Comparison of ENCODE assay signal across 8 cellular contexts in the genomic region with DNA sequence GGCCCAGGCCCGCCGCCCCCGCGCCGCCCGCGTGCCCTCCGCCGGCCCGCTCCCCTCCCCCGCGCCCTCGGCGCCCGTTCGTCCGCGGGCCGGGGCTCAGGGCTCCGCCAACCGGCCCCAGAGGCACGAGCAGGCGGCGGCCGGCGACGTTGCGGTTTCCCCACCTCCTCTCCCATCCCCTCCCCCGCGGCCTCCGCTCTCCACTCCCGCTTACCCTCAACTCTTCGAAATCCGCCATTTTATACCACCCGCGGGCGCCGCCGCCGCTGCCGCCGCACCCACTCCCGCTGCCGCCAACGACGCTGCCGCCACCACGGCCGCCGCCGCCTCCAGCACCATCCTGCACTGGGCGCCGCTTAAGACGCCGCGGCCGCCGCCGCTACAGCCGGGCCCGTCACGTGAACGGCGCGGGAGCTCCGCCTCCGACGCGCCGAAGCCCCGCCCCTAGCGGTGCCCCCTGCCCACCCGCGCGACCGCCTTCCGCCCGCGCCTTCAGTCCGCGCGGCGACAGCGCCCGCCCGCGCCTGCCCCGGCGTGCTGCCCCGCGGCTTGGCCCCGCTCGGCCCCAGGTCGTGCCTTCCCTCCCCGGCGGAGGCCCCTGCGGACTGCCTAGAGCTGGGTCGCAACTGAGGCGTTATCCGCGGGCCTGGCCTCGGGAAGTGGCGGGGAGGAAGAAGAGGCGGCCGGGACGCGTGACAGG. TPM values are rescaled to one million over a fixed set of nuclear protein-coding genes. Genes with fewer than 3 reads are reported as not detected.
DNase-seq lines count a peak whose midpoint lies in the region; ATAC-seq lines count a peak whose summit lies in the region.

KATNAL2 (plus strand) TSS at position 495 of the 700 bp plus-strand sequence. CDS start 29,271 bp downstream, outside the sequence.
PIAS2 (minus strand) TSS at position 400 of the 700 bp plus-strand sequence; CDS start at position 238, 162 bp downstream.

- H3K4me3 Mint-ChIP-seq in activated CD8-positive, alpha-beta T cell treated with anti-CD3 and anti-CD28 coated beads, Interleukin-2, amount 10 ng/mL, durations not matched to agents 7 days and 5 days: peak within 1 kb of the TSS; percentile 87

- DNase-seq in C1 segment of cervical spinal cord (lab: John Stamatoyannopoulos, UW): peak in 13 of 14 donors; percentile 26 to 88 (median 71)
- DNase-seq in GM19238 (ENCODE audit: insufficient read length, low spot score): peak; percentile 76
- peak; percentile 93 for DNase-seq in NCI-H748 (lab: John Stamatoyannopoulos, UW; ENCODE audit: unreplicated experiment)
- DNase-seq in activated CD8-positive, alpha-beta T cell treated with anti-CD3 and anti-CD28 coated beads, Interleukin-2, amount 10 ng/mL, durations not matched to agents 7 days and 5 days: peak; percentile 72
- DNase-seq in effector CD4-positive, alpha-beta T cell: peak; percentile 59
- DNase-seq in medulla oblongata (ENCODE audit: extremely low spot score): peak; percentile 88
- DNase-seq in stimulated activated CD4-positive, alpha-beta T cell treated with anti-CD3 and anti-CD28 coated beads, TNF-alpha, amount 100 ng/mL, for 48 hours (ENCODE audit: low read depth in 3 of 3): peak; percentile 43 to 65 (median 59)

- no peaks in the 10 kb centered on the region for H3K27me3 Mint-ChIP-seq in activated CD8-positive, alpha-beta T cell treated with anti-CD3 and anti-CD28 coated beads, Interleukin-2, amount 10 ng/mL, durations not matched to agents 7 days and 5 days (ENCODE audit: low read depth)

- ATAC-seq in HG03432 (IDR thresholded peaks at IDR 0.05; ENCODE audit: unreplicated experiment): peak; percentile 90
- ATAC-seq in activated CD8-positive, alpha-beta T cell treated with anti-CD3 and anti-CD28 coated beads, Interleukin-2, amount 10 ng/mL, durations not matched to agents 7 days and 5 days: peak; percentile 88

- CTCF ChIA-PET in activated CD8-positive, alpha-beta T cell treated with anti-CD3 and anti-CD28 coated beads, Interleukin-2, amount 10 ng/mL, durations not matched to agents 7 days and 5 days (lab: Charles Lee): no interaction called here

- peaks cover 40% of the 10 kb centered on the region for H3K4me1 Mint-ChIP-seq in activated CD8-positive, alpha-beta T cell treated with anti-CD3 and anti-CD28 coated beads, Interleukin-2, amount 10 ng/mL, durations not matched to agents 7 days and 5 days (ENCODE audit: low read depth)

- no peaks in the 10 kb centered on the region for H3K9me3 Mint-ChIP-seq in activated CD8-positive, alpha-beta T cell treated with anti-CD3 and anti-CD28 coated beads, Interleukin-2, amount 10 ng/mL, durations not matched to agents 7 days and 5 days (ENCODE audit: insufficient read depth)

- H3K36me3 Mint-ChIP-seq in activated CD8-positive, alpha-beta T cell treated with anti-CD3 and anti-CD28 coated beads, Interleukin-2, amount 10 ng/mL, durations not matched to agents 7 days and 5 days (ENCODE audit: low read depth): peaks cover 5% of the 10 kb centered on the region

- H3K27ac Mint-ChIP-seq in activated CD8-positive, alpha-beta T cell treated with anti-CD3 and anti-CD28 coated beads, Interleukin-2, amount 10 ng/mL, durations not matched to agents 7 days and 5 days: peak within 1 kb of the TSS; percentile 85

- POLR2A ChIA-PET in activated CD8-positive, alpha-beta T cell treated with anti-CD3 and anti-CD28 coated beads, Interleukin-2, amount 10 ng/mL, durations not matched to agents 7 days and 5 days (lab: Charles Lee): interaction anchor here (0.7 to 1.4 kb wide), 4 partner anchors 29 to 164 kb away, joined by 3 to 5 read pairs (median 4); no protein-coding TSS in a partner anchor

RNA-seq across cellular contexts. Expression of gene KATNAL2, which starts in this region (rescaled TPM):
- total RNA-seq in activated CD8-positive, alpha-beta T cell treated with anti-CD3 and anti-CD28 coated beads, Interleukin-2, amount 10 ng/mL, durations not matched to agents 7 days and 5 days: under 1 TPM; 0.34 to 0.76 TPM

RNA-seq across cellular contexts. Expression of gene PIAS2, which starts in this region (rescaled TPM):
- total RNA-seq in activated CD8-positive, alpha-beta T cell treated with anti-CD3 and anti-CD28 coated beads, Interleukin-2, amount 10 ng/mL, durations not matched to agents 7 days and 5 days: 10 to 100 TPM; 25.7 to 26.0 TPM

Comparison
In these comparisons a context has a peak if more than half of its experiments do, and no peak if none do; other contexts are left out.
1. Peak in every context shown above with its lines: DNase-seq and ATAC-seq.